Comparison of ENCODE assay signal across 23 cellular contexts in genomic region chr3:32876920-32877319, GRCh38. TPM values are rescaled to one million over a fixed set of nuclear protein-coding genes. Genes with fewer than 3 reads are reported as not detected.
A peak's percentile ranks its signal among the peaks of the same experiment; 100 is the strongest.
DNase-seq lines count a peak whose midpoint lies in the region; ATAC-seq and TF ChIP-seq lines count a peak whose summit lies in the region.
"Had no signal": no experiment of that assay in that cellular context is flagged by ENCODE, and none has a peak within 500 bp of the region (broad histone marks: within the 10 kb centered on the region; RNA-seq: fewer than 3 reads in every experiment).

No MANE protein-coding gene starts in this region.

- peaks cover 38% of the 10 kb centered on the region for H3F3A ChIP-seq in GM23338 (replicated peaks; ENCODE audit: low read depth)

- H3K9me3 ChIP-seq in HCT116 (ENCODE audit: control insufficient read depth in 1 of 2, insufficient read depth in 1 of 2, low read depth in 1 of 2, low read length in 2 of 2) (no peaks in the 10 kb centered on the region), endodermal cell (ENCODE audit: control insufficient read depth, low read length) (no peaks in the 10 kb centered on the region)
- H3K9me3 ChIP-seq: A549; BE2C; BLaER1 treated with 17β-estradiol and CSF1 and Interleukin-3, amounts not matched to agents 10 nM and 100 nM; HAP-1 had no signal

- H3K4me3 Mint-ChIP-seq in GM23338: no peak overlapping the region
- H3K4me3 Mint-ChIP-seq in endodermal cell: no peak overlapping the region
- H3K4me3 Mint-ChIP-seq in stimulated activated effector memory CD8-positive, alpha-beta T cell treated with anti-CD3 and anti-CD28 coated beads, Interleukin-12 subunit alpha, Interleukin-12 subunit beta, amount 100 ng/mL, for 72 hours: no peak overlapping the region
- no peak overlapping the region for H3K4me3 Mint-ChIP-seq in T-helper 2 cell treated with Interferon-gamma antibody and Interleukin-4, amounts not matched to agents 5 μg/mL and 100 μg/mL, for 36 hours
- H3K4me3 Mint-ChIP-seq: CD14-positive monocyte; CD4-positive, alpha-beta T cell; CD8-positive, alpha-beta memory T cell had no signal

- POLR2A ChIA-PET in HCT116 (lab: Charles Lee): no interaction called here

- H3K36me3 ChIP-seq in GM23338 (ENCODE audit: insufficient read depth): peaks cover 37% of the 10 kb centered on the region
- no peaks in the 10 kb centered on the region for H3K36me3 ChIP-seq in HCT116 (ENCODE audit: control insufficient read depth in 1 of 2, insufficient read depth in 2 of 2, low read length in 2 of 2)
- peaks cover 70% of the 10 kb centered on the region for H3K36me3 ChIP-seq in endodermal cell (ENCODE audit: control insufficient read depth, insufficient read depth, low read length)
- H3K36me3 ChIP-seq: BE2C had no signal

- H3K4me1 Mint-ChIP-seq in GM23338 (peaks cover 73% of the 10 kb centered on the region), endodermal cell (peaks cover 28% of the 10 kb centered on the region)
- H3K4me1 Mint-ChIP-seq in stimulated activated effector memory CD8-positive, alpha-beta T cell treated with anti-CD3 and anti-CD28 coated beads, Interleukin-12 subunit alpha, Interleukin-12 subunit beta, amount 100 ng/mL, for 72 hours: peaks cover 5% of the 10 kb centered on the region
- H3K4me1 Mint-ChIP-seq in T-helper 2 cell treated with Interferon-gamma antibody and Interleukin-4, amounts not matched to agents 5 μg/mL and 100 μg/mL, for 36 hours (ENCODE audit: low read depth): peaks cover 4% of the 10 kb centered on the region
- H3K4me1 Mint-ChIP-seq: CD8-positive, alpha-beta memory T cell had no signal

- no peaks in the 10 kb centered on the region for H3K9me3 Mint-ChIP-seq in GM23338
- no peaks in the 10 kb centered on the region for H3K9me3 Mint-ChIP-seq in endodermal cell
- no peaks in the 10 kb centered on the region for H3K9me3 Mint-ChIP-seq in stimulated activated effector memory CD8-positive, alpha-beta T cell treated with anti-CD3 and anti-CD28 coated beads, Interleukin-12 subunit alpha, Interleukin-12 subunit beta, amount 100 ng/mL, for 72 hours
- no peaks in the 10 kb centered on the region for H3K9me3 Mint-ChIP-seq in T-helper 2 cell treated with Interferon-gamma antibody and Interleukin-4, amounts not matched to agents 5 μg/mL and 100 μg/mL, for 36 hours
- H3K9me3 Mint-ChIP-seq: CD14-positive monocyte; CD4-positive, alpha-beta T cell; CD8-positive, alpha-beta memory T cell had no signal

- H4K20me1 ChIP-seq in GM23338 (replicated peaks; ENCODE audit: insufficient read depth) (peaks cover 93% of the 10 kb centered on the region), HCT116 (ENCODE audit: insufficient read depth) (no peaks in the 10 kb centered on the region)
- H4K20me1 ChIP-seq: BLaER1 treated with 17β-estradiol and CSF1 and Interleukin-3, amounts not matched to agents 10 nM and 100 nM had no signal

- RAD21 ChIA-PET in HCT116 (lab: Charles Lee; ENCODE audit: low non-redundant PET in 1 of 2, low total read pairs in 2 of 2, uncharacterized antibody in 2 of 2, unreplicated experiment in 2 of 2): no interaction called here

- H2AFZ ChIP-seq in GM23338 (no peak overlapping the region), HCT116 (ENCODE audit: low read depth, low read length, poor library complexity, severe bottlenecking) (no peak overlapping the region)
- H2AFZ ChIP-seq: GM23248 had no signal

- H3K4me2 ChIP-seq in GM23338: 0 out of 2 replicates have a peak overlapping the region, but pooled peaks have one; percentile 17
- peak overlapping the region; percentile 47; the same call in 1 of the 2 replicates for H3K4me2 ChIP-seq in HCT116 (ENCODE audit: low read length)
- H3K4me2 ChIP-seq: A549; BLaER1 treated with 17β-estradiol and CSF1 and Interleukin-3, amounts not matched to agents 10 nM and 100 nM had no signal

- H3K36me3 Mint-ChIP-seq in GM23338 (ENCODE audit: low read depth): peaks cover 82% of the 10 kb centered on the region
- peaks cover 72% of the 10 kb centered on the region for H3K36me3 Mint-ChIP-seq in endodermal cell (ENCODE audit: low read depth)
- no peaks in the 10 kb centered on the region for H3K36me3 Mint-ChIP-seq in stimulated activated effector memory CD8-positive, alpha-beta T cell treated with anti-CD3 and anti-CD28 coated beads, Interleukin-12 subunit alpha, Interleukin-12 subunit beta, amount 100 ng/mL, for 72 hours
- no peaks in the 10 kb centered on the region for H3K36me3 Mint-ChIP-seq in T-helper 2 cell treated with Interferon-gamma antibody and Interleukin-4, amounts not matched to agents 5 μg/mL and 100 μg/mL, for 36 hours (ENCODE audit: low read depth)
- H3K36me3 Mint-ChIP-seq: CD8-positive, alpha-beta memory T cell had no signal

- no peak for TF ChIP-seq POLR2A in HCT116 (IDR thresholded peaks at IDR 0.05; ENCODE audit: borderline replicate concordance, extremely low read depth, insufficient read depth, insufficient read length)

- peaks cover 73% of the 10 kb centered on the region for H3K4me1 ChIP-seq in GM23338 (ENCODE audit: insufficient read depth)
- peaks cover 16 to 26% of the 10 kb centered on the region in 2 experiments for H3K4me1 ChIP-seq in HCT116 (ENCODE audit: control insufficient read depth in 1 of 2, insufficient read depth in 2 of 2, low read length in 2 of 2)
- peaks cover 9% of the 10 kb centered on the region for H3K4me1 ChIP-seq in endodermal cell (ENCODE audit: control insufficient read depth, insufficient read depth, low read length)
- H3K4me1 ChIP-seq: BE2C had no signal

- no TSS peak for BruUV-seq in HCT116 (replicated peaks; lab: Mats Ljungman, UMichigan)

- CTCF ChIA-PET in HCT116 (lab: Charles Lee): no interaction called here

- H3K9me2 ChIP-seq in GM23338 (ENCODE audit: insufficient read depth): no peaks in the 10 kb centered on the region
- no peaks in the 10 kb centered on the region for H3K9me2 ChIP-seq in HCT116 (ENCODE audit: insufficient read depth)

- WGBS in endodermal cell (ENCODE audit: insufficient coverage in 1 of 2, insufficient read length in 1 of 2), 2 experiments: 90 to 96% methylated on average over 4 to 5 of the region's 5 CpGs

- H3K79me2 ChIP-seq in GM23338 (replicated peaks; ENCODE audit: insufficient read depth): peaks cover 100% of the 10 kb centered on the region
- H3K79me2 ChIP-seq in HCT116 (ENCODE audit: insufficient read depth, low read length): no peaks in the 10 kb centered on the region

- TF ChIP-seq RAD21 in HCT116 (IDR thresholded peaks at IDR 0.05; ENCODE audit: low read depth): no peak

- H3K27me3 Mint-ChIP-seq in GM23338 (ENCODE audit: insufficient read depth, low read depth, poor library complexity) (peaks cover 46% of the 10 kb centered on the region), endodermal cell (ENCODE audit: insufficient read depth) (no peaks in the 10 kb centered on the region)
- H3K27me3 Mint-ChIP-seq in T-helper 2 cell treated with Interferon-gamma antibody and Interleukin-4, amounts not matched to agents 5 μg/mL and 100 μg/mL, for 36 hours (ENCODE audit: low read depth): peaks cover 62% of the 10 kb centered on the region
- H3K27me3 Mint-ChIP-seq: CD4-positive, alpha-beta T cell had no signal

- H3K27ac Mint-ChIP-seq in GM23338 (no peak overlapping the region), endodermal cell (peak overlapping the region; percentile 1)
- no peak overlapping the region for H3K27ac Mint-ChIP-seq in stimulated activated effector memory CD8-positive, alpha-beta T cell treated with anti-CD3 and anti-CD28 coated beads, Interleukin-12 subunit alpha, Interleukin-12 subunit beta, amount 100 ng/mL, for 72 hours
- H3K27ac Mint-ChIP-seq in T-helper 2 cell treated with Interferon-gamma antibody and Interleukin-4, amounts not matched to agents 5 μg/mL and 100 μg/mL, for 36 hours: no peak overlapping the region
- H3K27ac Mint-ChIP-seq: CD4-positive, alpha-beta T cell; CD8-positive, alpha-beta memory T cell had no signal

- intact Hi-C loops in HCT116 (cut with micrococcal nuclease): no loop called here

- DNase-seq in GM23338 (ENCODE audit: low spot score): no peak
- DNase-seq in HCT116 (ENCODE audit: low read depth, low spot score): no peak
- DNase-seq in endodermal cell: no peak
- DNase-seq in renal cortical epithelial cell (ENCODE audit: low read depth): peak; percentile 16
- DNase-seq in stimulated activated effector memory CD8-positive, alpha-beta T cell treated with anti-CD3 and anti-CD28 coated beads, Interleukin-12 subunit alpha, Interleukin-12 subunit beta, amount 100 ng/mL, for 72 hours (ENCODE audit: low spot score in 2 of 2): no peak
- no peak for DNase-seq in T-helper 2 cell treated with Interferon-gamma antibody and Interleukin-4, amounts not matched to agents 5 μg/mL and 100 μg/mL, for 36 hours (ENCODE audit: low spot score)
- no peak for DNase-seq in activated T-cell treated with anti-CD3 and anti-CD28 coated beads, Interleukin-2, amount 50 U/mL, for 48 hours
- DNase-seq: 8988T; ACHN; AML-193; BE2C; CD4-positive, alpha-beta T cell; CD8-positive, alpha-beta memory T cell; DMS 273 treated with DMSO at 0.1 percent for 48 hours; DMS79; EL; GDM1; GM23248 had no signal

- ATAC-seq in GM23338: no peak
- no peak for ATAC-seq in HCT116
- ATAC-seq in stimulated activated effector memory CD8-positive, alpha-beta T cell treated with anti-CD3 and anti-CD28 coated beads, Interleukin-12 subunit alpha, Interleukin-12 subunit beta, amount 100 ng/mL, for 72 hours: no peak
- ATAC-seq: A549, GM12878 had no signal

- H3K9ac ChIP-seq in HCT116 (ENCODE audit: low read length): no peak overlapping the region
- no peak overlapping the region for H3K9ac ChIP-seq in endodermal cell (ENCODE audit: extremely low read depth, low read length, poor library complexity, severe bottlenecking)
- H3K9ac ChIP-seq: BLaER1 treated with 17β-estradiol and CSF1 and Interleukin-3, amounts not matched to agents 10 nM and 100 nM; GM23248 had no signal

- H3K27ac ChIP-seq in GM23338 (ENCODE audit: low read depth) (peak overlapping the region; percentile 69; the same call in 1 of the 2 replicates), HCT116 (ENCODE audit: low read depth, low read length) (no peak overlapping the region), endodermal cell (ENCODE audit: low read depth, low read length) (no peak overlapping the region)
- H3K27ac ChIP-seq: A549; BLaER1 treated with 17β-estradiol and CSF1 and Interleukin-3, amounts not matched to agents 10 nM and 100 nM; GM23248 had no signal

- H3K4me3 ChIP-seq in GM23338 (no peak overlapping the region), HCT116 (replicated peaks in 1 of 2; ENCODE audit: low read depth in 1 of 2, low read length in 2 of 2) (no peak overlapping the region), endodermal cell (ENCODE audit: low read length) (no peak overlapping the region)
- H3K4me3 ChIP-seq: A549; BLaER1 treated with 17β-estradiol and CSF1 and Interleukin-3, amounts not matched to agents 10 nM and 100 nM; GM12878; GM23248; HAP-1 had no signal

- no peaks in the 10 kb centered on the region for H3K27me3 ChIP-seq in GM23338 (ENCODE audit: insufficient read depth)
- no peaks in the 10 kb centered on the region; the same call in 1 of the 2 replicates for H3K27me3 ChIP-seq in HCT116 (ENCODE audit: insufficient read depth, low read length)
- no peaks in the 10 kb centered on the region for H3K27me3 ChIP-seq in endodermal cell (ENCODE audit: control insufficient read depth, insufficient read depth, low read length, poor library complexity, severe bottlenecking)
- H3K27me3 ChIP-seq: BE2C; BLaER1 treated with 17β-estradiol and CSF1 and Interleukin-3, amounts not matched to agents 10 nM and 100 nM had no signal

- TF ChIP-seq CTCF in GM23338 (conservative IDR thresholded peaks at IDR 0.05; ENCODE audit: low read depth in 2 of 2) (no peak), HCT116 (IDR thresholded peaks at IDR 0.05 in 2 of 3, conservative IDR thresholded peaks at IDR 0.05 in 1 of 3; ENCODE audit: borderline replicate concordance in 1 of 3, insufficient read depth in 1 of 3, low read depth in 2 of 3, low read length in 2 of 3) (no peak), endodermal cell (conservative IDR thresholded peaks at IDR 0.05) (no peak)

RNA-seq across cellular contexts. Expression of gene TRIM71, which starts 59.1 kb away (rescaled TPM):
- total RNA-seq in GM23338 (2014; rRNA removed; shearing (Covaris generic)): 318 and 346 TPM in 2 replicates
- 71.2 and 71.5 TPM in 2 replicates for polyA plus RNA-seq in GM23338 (2016; fragmentation: Nextera tagmentation; extraction: Ambion mirVana)
- 0.17 TPM for total RNA-seq in HCT116 (2021; ENCODE audit: unreplicated experiment)
- polyA plus RNA-seq in HCT116 (2012): not detected in 2 replicates
- 100 to 1,000 TPM; 154 to 169 TPM for total RNA-seq in endodermal cell
- 25.8 TPM for polyA plus RNA-seq in endodermal cell (2013, experiment 1 of 2)
- polyA plus RNA-seq in endodermal cell (2013, experiment 2 of 2): 26.8 TPM
- total RNA-seq in renal cortical epithelial cell: 0.65 and 0.87 TPM in 2 replicates
- polyA plus RNA-seq: CD8-positive, alpha-beta memory T cell had no signal

Comparison
In these comparisons a context has a peak if more than half of its experiments do, and no peak if none do; other contexts are left out.
1. RNA of gene TRIM71, which starts 59.1 kb away (total RNA-seq): 318 to 346 TPM in GM23338 and 154 to 169 TPM in endodermal cell; 0.65 to 0.87 TPM in renal cortical epithelial cell and 0.17 TPM in HCT116 (single experiment); every median in the first group is over 10 times any median in the second.